Comparison of ENCODE assay signal across 8 cellular contexts in the genomic region with DNA sequence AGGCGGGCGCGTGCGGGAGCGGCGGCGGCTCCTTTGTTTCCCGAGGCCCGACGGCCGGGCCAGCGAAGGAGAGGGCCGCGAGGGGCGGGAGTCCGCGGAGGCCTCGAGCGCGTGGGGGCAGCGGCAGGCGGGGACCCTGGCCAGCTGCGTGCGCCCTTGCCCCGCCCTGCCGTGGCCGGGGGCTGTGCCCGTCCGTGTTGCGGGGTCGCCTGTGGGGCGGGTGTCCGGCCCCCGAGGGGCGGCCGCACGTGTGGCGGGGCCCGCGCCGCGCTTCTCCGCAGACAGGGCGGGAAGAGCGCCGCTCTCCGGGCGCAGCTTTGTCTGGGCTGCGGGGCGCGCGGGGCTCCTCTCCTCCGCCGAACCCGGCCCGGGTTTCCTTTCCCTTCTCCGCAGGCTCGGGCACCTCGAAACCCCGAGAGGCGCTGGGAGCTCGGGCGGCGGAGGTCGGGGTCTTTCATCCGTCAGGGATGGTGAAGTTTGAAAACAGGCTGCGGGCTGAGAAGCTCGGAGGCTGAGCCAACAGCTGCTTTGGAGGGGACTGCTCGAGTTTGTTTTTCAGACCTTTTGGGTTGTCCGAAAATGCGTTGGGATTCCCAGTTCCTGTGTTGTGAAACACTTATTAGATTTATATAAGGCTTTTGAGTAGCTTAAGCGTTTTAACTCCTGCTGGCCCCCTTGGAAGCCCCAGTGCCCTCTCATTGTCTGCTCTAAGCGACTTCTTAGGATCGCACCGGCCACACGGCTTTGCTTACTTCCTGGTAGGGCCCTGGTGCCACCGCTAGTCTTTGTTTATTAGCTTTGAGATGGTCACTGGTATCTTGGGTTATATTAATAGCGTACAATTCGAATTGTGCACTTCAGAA. TPM values are rescaled to one million over a fixed set of nuclear protein-coding genes. Genes with fewer than 3 reads are reported as not detected.
A peak's percentile ranks its signal among the peaks of the same experiment; 100 is the strongest.
DNase-seq lines count a peak whose midpoint lies in the region; ATAC-seq and TF ChIP-seq lines count a peak whose summit lies in the region.

No MANE protein-coding gene starts in this region.

- CTCF ChIA-PET in activated CD8-positive, alpha-beta memory T cell treated with anti-CD3 and anti-CD28 coated beads, Interleukin-2, amount 10 ng/mL, durations not matched to agents 7 days and 5 days (lab: Charles Lee): interaction anchor here (0.7 to 8.6 kb wide), 20 partner anchors 9 to 588 kb away, joined by 3 to 88 read pairs (median 6); a partner anchor contains a TSS

- H3K4me3 Mint-ChIP-seq in activated CD8-positive, alpha-beta memory T cell treated with anti-CD3 and anti-CD28 coated beads, Interleukin-2, amount 10 ng/mL, durations not matched to agents 7 days and 5 days: peak overlapping the region; percentile 90

- peak; percentile 18 for TF ChIP-seq CTCF in epithelial cell of proximal tubule (conservative IDR thresholded peaks at IDR 0.05; ENCODE audit: low read depth, low read length)
- peak in 1 of 3 experiments; percentile 37 for TF ChIP-seq CTCF in testis (IDR thresholded peaks at IDR 0.05)

- TF ChIP-seq POLR2A in testis (IDR thresholded peaks at IDR 0.05): no peak

- peak; percentile 55 for DNase-seq in activated CD4-positive, CD25-positive, alpha-beta regulatory T cell treated with anti-CD3 and anti-CD28 coated beads, Interleukin-2, amount 50 U/mL, for 72 hours
- no peak for DNase-seq in activated CD4-positive, CD25-positive, alpha-beta regulatory T cell (lab: John Stamatoyannopoulos, UW)
- peak; percentile 45 to 60 for DNase-seq in NCI-H524 (lab: John Stamatoyannopoulos, UW)
- DNase-seq in activated CD8-positive, alpha-beta memory T cell treated with anti-CD3 and anti-CD28 coated beads, Interleukin-2, amount 10 ng/mL, durations not matched to agents 7 days and 5 days: peak; percentile 72
- DNase-seq in epithelial cell of proximal tubule (ENCODE audit: low read depth): no peak
- DNase-seq in testis: peak; percentile 85

- peaks cover 73% of the 10 kb centered on the region for H3K4me1 Mint-ChIP-seq in activated CD8-positive, alpha-beta memory T cell treated with anti-CD3 and anti-CD28 coated beads, Interleukin-2, amount 10 ng/mL, durations not matched to agents 7 days and 5 days

- peak overlapping the region; percentile 90 for H3K27ac Mint-ChIP-seq in activated CD8-positive, alpha-beta memory T cell treated with anti-CD3 and anti-CD28 coated beads, Interleukin-2, amount 10 ng/mL, durations not matched to agents 7 days and 5 days

- WGBS in testis, 2 donors: 0 to 1% methylated on average over 16 to 23 of the region's 79 CpGs

- peak overlapping the region; percentile 87 to 96 for H3K27ac ChIP-seq in testis

- intact Hi-C loops in testis (cut with DNase I; ENCODE audit: low total_unique reads): loop anchor here (5.0 kb wide), 1 partner anchor 92 kb away; a partner anchor contains a TSS

- H3K4me1 ChIP-seq in mononuclear cell (ENCODE audit: insufficient read depth, low read length): peaks cover 81% of the 10 kb centered on the region
- H3K4me1 ChIP-seq in testis: peaks cover 30% of the 10 kb centered on the region

- no peaks in the 10 kb centered on the region for H3K9me3 Mint-ChIP-seq in activated CD8-positive, alpha-beta memory T cell treated with anti-CD3 and anti-CD28 coated beads, Interleukin-2, amount 10 ng/mL, durations not matched to agents 7 days and 5 days (ENCODE audit: low read depth)

- no peaks in the 10 kb centered on the region for H3K9me3 ChIP-seq in mononuclear cell (ENCODE audit: low read depth, low read length)
- no peaks in the 10 kb centered on the region for H3K9me3 ChIP-seq in testis

- no peaks in the 10 kb centered on the region for H3K36me3 ChIP-seq in testis (ENCODE audit: low read depth, missing control alignments)

- peak; percentile 14 for ATAC-seq in HG02970 (IDR thresholded peaks at IDR 0.05; ENCODE audit: low FRiP score, unreplicated experiment)
- peak; percentile 8 for ATAC-seq in activated CD8-positive, alpha-beta memory T cell treated with anti-CD3 and anti-CD28 coated beads, Interleukin-2, amount 10 ng/mL, durations not matched to agents 7 days and 5 days

- no peaks in the 10 kb centered on the region for H3K27me3 Mint-ChIP-seq in activated CD8-positive, alpha-beta memory T cell treated with anti-CD3 and anti-CD28 coated beads, Interleukin-2, amount 10 ng/mL, durations not matched to agents 7 days and 5 days

- H3K27me3 ChIP-seq in mononuclear cell (ENCODE audit: insufficient read depth, low read length) (no peaks in the 10 kb centered on the region), testis (no peaks in the 10 kb centered on the region)

- H3K4me3 ChIP-seq in epithelial cell of proximal tubule (ENCODE audit: low read depth, low read length) (peak overlapping the region; percentile 79), mononuclear cell (ENCODE audit: low read length) (peak overlapping the region; percentile 90), testis (peak overlapping the region; percentile 83 to 86)

- peaks cover 4% of the 10 kb centered on the region for H3K36me3 Mint-ChIP-seq in activated CD8-positive, alpha-beta memory T cell treated with anti-CD3 and anti-CD28 coated beads, Interleukin-2, amount 10 ng/mL, durations not matched to agents 7 days and 5 days

RNA-seq across cellular contexts. Expression of a gene that starts 0.8 kb away (rescaled TPM):
- 10 to 100 TPM; 50.5 to 67.1 TPM for total RNA-seq in activated CD8-positive, alpha-beta memory T cell treated with anti-CD3 and anti-CD28 coated beads, Interleukin-2, amount 10 ng/mL, durations not matched to agents 7 days and 5 days
- total RNA-seq in epithelial cell of proximal tubule (31.4 and 34.2 TPM in 2 replicates), mononuclear cell (408 TPM), testis (10 to 100 TPM; 38.5 to 43.1 TPM)
- polyA plus RNA-seq in testis (ENCODE audit: insufficient read depth, low read depth, low replicate concordance): 23.2 TPM

Comparison
In these comparisons a context has a peak if more than half of its experiments do, and no peak if none do; other contexts are left out.
1. DNase-seq: peak in activated CD4-positive, CD25-positive, alpha-beta regulatory T cell treated with anti-CD3 and anti-CD28 coated beads, Interleukin-2, amount 50 U/mL, for 72 hours (single experiment), NCI-H524 (2 of 2), activated CD8-positive, alpha-beta memory T cell treated with anti-CD3 and anti-CD28 coated beads, Interleukin-2, amount 10 ng/mL, durations not matched to agents 7 days and 5 days (single experiment) and testis (single experiment); none in activated CD4-positive, CD25-positive, alpha-beta regulatory T cell (0 of 4) and epithelial cell of proximal tubule (single experiment).
2. Peak in every context shown above with its lines, with median percentiles within 50 percentile points of each other: H3K4me3 ChIP-seq.